28 cellular contexts compared by ENCODE assay signal in the genomic region with DNA sequence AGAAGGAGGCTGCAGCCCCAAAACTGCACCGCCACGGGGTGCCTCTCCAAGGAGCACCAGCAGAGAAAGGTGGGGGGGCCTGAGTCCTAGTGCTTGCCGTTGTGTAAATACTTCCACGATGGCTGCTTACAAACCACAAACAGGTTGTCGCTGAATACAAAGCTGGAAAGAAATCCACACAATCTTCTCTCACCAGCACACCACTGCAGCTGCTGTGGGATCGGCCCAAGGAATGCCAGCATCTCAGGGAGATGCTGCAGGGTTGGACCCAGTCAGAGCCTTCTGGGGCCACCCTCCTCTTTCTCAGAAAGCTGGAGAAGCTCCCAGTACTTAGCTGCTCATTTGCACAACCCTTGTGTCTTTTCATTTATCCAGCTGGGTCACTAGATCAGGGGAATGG. TPM values are rescaled to one million over a fixed set of nuclear protein-coding genes. Genes with fewer than 3 reads are reported as not detected.
"Had no signal": no experiment of that assay in that cellular context is flagged by ENCODE, and none has a peak within 500 bp of the region (broad histone marks: within the 10 kb centered on the region; RNA-seq: fewer than 3 reads in every experiment).

No MANE protein-coding gene starts in this region.

- H3K27ac Mint-ChIP-seq: naive thymus-derived CD8-positive, alpha-beta T cell; nephron; stimulated activated effector memory CD8-positive, alpha-beta T cell treated with anti-CD3 and anti-CD28 coated beads, Interleukin-12 subunit alpha, Interleukin-12 subunit beta, amount 100 ng/mL, for 72 hours; stimulated activated naive CD8-positive, alpha-beta T cell treated with anti-CD3 and anti-CD28 coated beads, Interleukin-15, Interleukin-2, amounts not matched to agents 100 ng/mL and 50 ng/mL, for 24 hours; type B pancreatic cell had no signal

- ATAC-seq: left colon; left lung; lower lobe of right lung; naive thymus-derived CD8-positive, alpha-beta T cell; pancreas; right cardiac atrium; sciatic nerve; stimulated activated effector memory CD8-positive, alpha-beta T cell treated with anti-CD3 and anti-CD28 coated beads, Interleukin-12 subunit alpha, Interleukin-12 subunit beta, amount 100 ng/mL, for 72 hours had no signal

- DNase-seq: hippocampal formation; left colon; lower lobe of right lung; mammary epithelial cell; mesenchymal stem cell; naive thymus-derived CD8-positive, alpha-beta T cell; nucleus accumbens; pancreas; retina; right cardiac atrium; small intestine; spleen; stimulated activated CD4-positive, alpha-beta T cell treated with anti-CD3 and anti-CD28 coated beads, Interleukin-4, amount 100 ng/mL, for 24 hours; stimulated activated naive CD4-positive, alpha-beta T cell; uterus had no signal

- H3K4me1 ChIP-seq: prostate gland, uterus had no signal

- H3K4me1 Mint-ChIP-seq: stimulated activated effector memory CD8-positive, alpha-beta T cell treated with anti-CD3 and anti-CD28 coated beads, Interleukin-12 subunit alpha, Interleukin-12 subunit beta, amount 100 ng/mL, for 72 hours had no signal

- H3K27me3 Mint-ChIP-seq: naive thymus-derived CD8-positive, alpha-beta T cell; stimulated activated naive CD8-positive, alpha-beta T cell treated with anti-CD3 and anti-CD28 coated beads, Interleukin-15, Interleukin-2, amounts not matched to agents 100 ng/mL and 50 ng/mL, for 24 hours; type B pancreatic cell had no signal

- H3K9me3 Mint-ChIP-seq: naive thymus-derived CD8-positive, alpha-beta T cell; nephron; neural crest cell; stimulated activated effector memory CD8-positive, alpha-beta T cell treated with anti-CD3 and anti-CD28 coated beads, Interleukin-12 subunit alpha, Interleukin-12 subunit beta, amount 100 ng/mL, for 72 hours; stimulated activated naive CD8-positive, alpha-beta T cell treated with anti-CD3 and anti-CD28 coated beads, Interleukin-15, Interleukin-2, amounts not matched to agents 100 ng/mL and 50 ng/mL, for 24 hours; type B pancreatic cell had no signal

- H3K9me3 ChIP-seq: left lung, lower lobe of right lung, pancreas, prostate gland, spleen, suprapubic skin, thoracic aorta, tibial nerve, uterus had no signal

- H3K4me3 ChIP-seq: left lung, lower lobe of right lung, pancreas, prostate gland, spleen, suprapubic skin, thoracic aorta, tibial nerve, uterus had no signal

- H3K4me3 Mint-ChIP-seq: naive thymus-derived CD8-positive, alpha-beta T cell; nephron; neural crest cell; stimulated activated effector memory CD8-positive, alpha-beta T cell treated with anti-CD3 and anti-CD28 coated beads, Interleukin-12 subunit alpha, Interleukin-12 subunit beta, amount 100 ng/mL, for 72 hours; stimulated activated naive CD8-positive, alpha-beta T cell treated with anti-CD3 and anti-CD28 coated beads, Interleukin-15, Interleukin-2, amounts not matched to agents 100 ng/mL and 50 ng/mL, for 24 hours; type B pancreatic cell had no signal

- H3K27ac ChIP-seq: left lung, lower lobe of right lung, pancreas, prostate gland, spleen, suprapubic skin, thoracic aorta, tibial nerve, uterus had no signal

- H3K27me3 ChIP-seq: left lung, pancreas, spleen, suprapubic skin, tibial nerve, uterus had no signal

- H3K36me3 Mint-ChIP-seq: naive thymus-derived CD8-positive, alpha-beta T cell; stimulated activated effector memory CD8-positive, alpha-beta T cell treated with anti-CD3 and anti-CD28 coated beads, Interleukin-12 subunit alpha, Interleukin-12 subunit beta, amount 100 ng/mL, for 72 hours had no signal

- H3K36me3 ChIP-seq: prostate gland, thoracic aorta, uterus had no signal

RNA-seq across cellular contexts. Expression of a gene that starts 3.0 kb away (rescaled TPM):
- total RNA-seq: naive thymus-derived CD8-positive, alpha-beta T cell; neural crest cell had no signal
- polyA plus RNA-seq: naive thymus-derived CD8-positive, alpha-beta T cell had no signal

RNA-seq across cellular contexts. Expression of a gene that starts 6.2 kb away (rescaled TPM):
- total RNA-seq: naive thymus-derived CD8-positive, alpha-beta T cell had no signal
- polyA plus RNA-seq: naive thymus-derived CD8-positive, alpha-beta T cell had no signal

RNA-seq across cellular contexts. Expression of a gene that starts 9.1 kb away (rescaled TPM):
- total RNA-seq: mammary epithelial cell; naive thymus-derived CD8-positive, alpha-beta T cell; neural crest cell; osteoblast; thoracic aorta; ureter had no signal
- polyA plus RNA-seq: naive thymus-derived CD8-positive, alpha-beta T cell had no signal
